In genomic region chr2:8542381-8543064, GRCh38 we compare ENCODE assay signal across 11 cellular contexts.
DNase-seq lines count a peak whose midpoint lies in the region; ATAC-seq and TF ChIP-seq lines count a peak whose summit lies in the region.
"Had no signal": no experiment of that assay in that cellular context is flagged by ENCODE, and none has a peak within 500 bp of the region (broad histone marks: within the 10 kb centered on the region; RNA-seq: fewer than 3 reads in every experiment).

No MANE protein-coding gene starts in this region.

- H3K4me3 ChIP-seq in Loucy (ENCODE audit: low read length, poor library complexity, severe bottlenecking) (peak overlapping the region; percentile 62), trophoblast cell (ENCODE audit: low read depth, low read length) (no peak overlapping the region), right atrium auricular region (no peak overlapping the region)
- H3K4me3 ChIP-seq: pancreas had no signal

- peak overlapping the region; percentile 78 for H2BK12ac ChIP-seq in trophoblast cell (ENCODE audit: low read length)

- H3K79me2 ChIP-seq in Loucy (ENCODE audit: insufficient read depth, low read length) (peaks cover 11% of the 10 kb centered on the region; the same call in 1 of the 2 replicates), trophoblast cell (ENCODE audit: control insufficient read depth, insufficient read depth, low read length, poor library complexity) (peaks cover 9% of the 10 kb centered on the region)

- peak overlapping the region; percentile 5 for H3K4ac ChIP-seq in trophoblast cell (ENCODE audit: low read depth, low read length)

- no peak for ATAC-seq in GM18873 (IDR thresholded peaks at IDR 0.05; ENCODE audit: low FRiP score, unreplicated experiment)
- ATAC-seq: pancreas had no signal

- H2BK120ac ChIP-seq in trophoblast cell (ENCODE audit: insufficient read depth, low read length, poor library complexity) = peak overlapping the region; percentile 57

- H3K27ac ChIP-seq in trophoblast cell (ENCODE audit: low read depth, low read length) (no peak overlapping the region), right atrium auricular region (peak overlapping the region in 1 of 2 donors; percentile 60)
- H3K27ac ChIP-seq: foreskin keratinocyte had no signal

- H2AFZ ChIP-seq in Loucy (ENCODE audit: low read length) (no peak overlapping the region), trophoblast cell (ENCODE audit: insufficient read depth, low read length, poor library complexity) (no peak overlapping the region)

- in situ Hi-C loops in G401 (cut with HindIII; ENCODE audit: low sequenced_read_pairs) = no loop called here

- H3K9me2 ChIP-seq in Loucy (replicated peaks; ENCODE audit: low read depth, low read length) = no peaks in the 10 kb centered on the region

- H3F3A ChIP-seq in Loucy (ENCODE audit: low read depth) = peaks cover 16% of the 10 kb centered on the region

- peaks cover 0 to 3% (median 2%) of the 10 kb centered on the region in 5 experiments for H3K9me3 Mint-ChIP-seq in brain

- peak overlapping the region; percentile 57 for H3K14ac ChIP-seq in trophoblast cell (ENCODE audit: low read length)

- H4K20me1 ChIP-seq in Loucy (ENCODE audit: insufficient read depth, low read length, poor library complexity, severe bottlenecking) = no peaks in the 10 kb centered on the region

- peak overlapping the region in 4 of 5 experiments; percentile 15 to 61 (median 55) for H3K27ac Mint-ChIP-seq in brain

- H3K4me1 ChIP-seq in Loucy (ENCODE audit: insufficient read depth, low read length, poor library complexity, severe bottlenecking) (peaks cover 94% of the 10 kb centered on the region), trophoblast cell (ENCODE audit: control insufficient read depth in 1 of 2, insufficient read depth in 2 of 2, low read length in 2 of 2) (peaks cover 49 to 58% of the 10 kb centered on the region in 2 experiments), right atrium auricular region (peaks cover 0 to 54% of the 10 kb centered on the region in 2 donors)
- H3K4me1 ChIP-seq: foreskin keratinocyte had no signal

- H2AK5ac ChIP-seq in trophoblast cell (ENCODE audit: low read length) = peak overlapping the region; percentile 61

- no peaks in the 10 kb centered on the region for H3K36me3 Mint-ChIP-seq in brain

- peak overlapping the region; percentile 16 for H3K18ac ChIP-seq in trophoblast cell (ENCODE audit: low read length)

- TF ChIP-seq CTCF in Loucy (conservative IDR thresholded peaks at IDR 0.05; ENCODE audit: low read length) = no peak
- no peak for TF ChIP-seq CTCF in brain (conservative IDR thresholded peaks at IDR 0.05)
- TF ChIP-seq CTCF in right atrium auricular region (IDR thresholded peaks at IDR 0.05) = no peak

- no peaks in the 10 kb centered on the region for H3K9me3 ChIP-seq in Loucy (ENCODE audit: insufficient read depth, low read depth, low read length)
- H3K9me3 ChIP-seq in trophoblast cell (ENCODE audit: insufficient read depth, low read depth, low read length) = peaks cover 2% of the 10 kb centered on the region
- H3K9me3 ChIP-seq in right atrium auricular region = no peaks in the 10 kb centered on the region
- H3K9me3 ChIP-seq: pancreas had no signal

- H3K27me3 ChIP-seq in Loucy (ENCODE audit: insufficient read depth, low read length, poor library complexity, severe bottlenecking) (no peaks in the 10 kb centered on the region), trophoblast cell (ENCODE audit: insufficient read depth, low read length) (no peaks in the 10 kb centered on the region), right atrium auricular region (no peaks in the 10 kb centered on the region)
- H3K27me3 ChIP-seq: foreskin keratinocyte, pancreas had no signal

- DNase-seq in DMS79 (lab: John Stamatoyannopoulos, UW) = peak; percentile 73
- no peak for DNase-seq in trophoblast cell
- DNase-seq in G401 (ENCODE audit: low spot score) = no peak
- DNase-seq in kidney tubule cell (ENCODE audit: low spot score) = no peak
- DNase-seq in right atrium auricular region (ENCODE audit: low spot score) = no peak
- DNase-seq: foreskin keratinocyte, left cardiac atrium had no signal

- H4K8ac ChIP-seq in trophoblast cell (ENCODE audit: low read depth, low read length) = no peak overlapping the region

- no peak overlapping the region for H3K23ac ChIP-seq in trophoblast cell (ENCODE audit: low read length)

- no peaks in the 10 kb centered on the region for H3K36me3 ChIP-seq in Loucy (ENCODE audit: insufficient read depth, low read length)
- H3K36me3 ChIP-seq in trophoblast cell (ENCODE audit: control insufficient read depth in 1 of 2, insufficient read depth in 2 of 2, low read length in 2 of 2) = no peaks in the 10 kb centered on the region
- no peaks in the 10 kb centered on the region for H3K36me3 ChIP-seq in right atrium auricular region
- H3K36me3 ChIP-seq: pancreas had no signal

- peak overlapping the region; percentile 78 for H4K91ac ChIP-seq in trophoblast cell (ENCODE audit: low read depth, low read length)

- H3K9ac ChIP-seq in Loucy (ENCODE audit: low read depth, low read length, poor library complexity, severe bottlenecking) (peak overlapping the region; percentile 95), trophoblast cell (ENCODE audit: low read length) (no peak overlapping the region)

- H3K4me3 Mint-ChIP-seq in brain = peak overlapping the region in 1 of 5 experiments; percentile 20

- no peak overlapping the region for H4K12ac ChIP-seq in trophoblast cell (ENCODE audit: low read depth, low read length)

- H2BK5ac ChIP-seq in trophoblast cell (ENCODE audit: low read depth, low read length, poor library complexity) = peak overlapping the region; percentile 1

- peak overlapping the region; percentile 72 for H3K4me2 ChIP-seq in Loucy (ENCODE audit: low read depth, low read length, poor library complexity, severe bottlenecking)
- no peak overlapping the region for H3K4me2 ChIP-seq in trophoblast cell (ENCODE audit: low read length)

- peaks cover 80% of the 10 kb centered on the region for H3K4me1 Mint-ChIP-seq in brain

- peaks cover 62% of the 10 kb centered on the region for H3K79me1 ChIP-seq in trophoblast cell (ENCODE audit: low read length)

- H3K27me3 Mint-ChIP-seq in brain = peaks cover 8% of the 10 kb centered on the region

- no CpG with 5 or more reads among the region's 5 CpGs for WGBS in trophoblast cell (ENCODE audit: extremely low coverage, insufficient coverage, insufficient read length)
